Comparison of ENCODE assay signal across 8 cellular contexts in the genomic region with DNA sequence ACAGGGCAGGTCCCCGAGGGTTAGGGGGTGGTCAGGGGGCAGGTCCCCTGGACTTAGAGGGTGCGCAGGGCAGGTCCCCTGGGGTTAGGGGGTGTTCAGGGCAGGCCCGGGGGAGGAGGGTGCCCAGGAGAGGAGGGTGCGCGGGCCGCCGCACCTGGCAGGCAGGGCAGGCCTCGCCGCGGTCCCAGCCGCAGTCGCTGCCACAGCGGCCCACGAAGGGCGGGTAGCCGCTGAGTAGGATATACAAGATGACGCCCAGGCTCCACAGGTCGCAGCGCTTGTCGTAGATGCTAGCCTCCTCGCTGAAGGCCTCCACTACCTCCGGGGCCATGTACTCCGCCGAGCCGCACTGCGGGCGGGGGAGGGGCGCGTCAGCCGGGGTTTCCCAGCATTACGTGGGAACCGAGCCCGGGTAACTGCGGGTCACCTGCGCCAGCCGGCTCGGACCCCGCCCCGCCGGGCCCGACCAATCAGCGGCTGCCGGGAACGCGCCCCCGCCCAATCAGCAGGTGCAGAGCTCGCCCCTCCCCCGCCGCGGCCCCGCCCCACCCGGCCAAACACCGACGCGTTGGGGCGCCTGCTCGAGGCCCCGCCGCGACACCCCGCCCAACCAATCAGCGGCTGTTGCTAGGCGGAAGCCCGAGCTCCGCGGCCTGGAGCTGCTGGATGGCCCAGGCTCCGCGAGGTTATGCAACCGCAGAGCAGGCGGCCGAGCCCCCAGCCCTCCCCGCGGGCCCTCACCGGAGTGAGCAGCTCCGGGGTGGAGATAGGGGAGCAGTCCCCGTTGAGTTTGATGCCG. TPM values are rescaled to one million over a fixed set of nuclear protein-coding genes. Genes with fewer than 3 reads are reported as not detected.
DNase-seq lines count a peak whose midpoint lies in the region; ATAC-seq and TF ChIP-seq lines count a peak whose summit lies in the region.

No MANE protein-coding gene starts in this region.

- H2AFZ ChIP-seq in HCT116 (ENCODE audit: low read depth, low read length, poor library complexity, severe bottlenecking) = no peak overlapping the region
- peak overlapping the region; percentile 66 for H2AFZ ChIP-seq in trophoblast cell (ENCODE audit: insufficient read depth, low read length, poor library complexity)

- H3K27me3 ChIP-seq in HCT116 (ENCODE audit: insufficient read depth, low read length) (no peaks in the 10 kb centered on the region), trophoblast cell (ENCODE audit: insufficient read depth, low read length) (no peaks in the 10 kb centered on the region), thyroid gland (no peaks in the 10 kb centered on the region)

- no peaks in the 10 kb centered on the region for H3K9me2 ChIP-seq in HCT116 (ENCODE audit: insufficient read depth)

- ATAC-seq in HCT116 = peak; percentile 91
- peak; percentile 94 for ATAC-seq in SK-N-SH treated with all-trans-retinoic acid at 6 μM for 48 hours
- peak; percentile 89 for ATAC-seq in Right ventricle myocardium superior (ENCODE audit: poor library complexity)

- intact Hi-C loops in HCT116 (cut with micrococcal nuclease) = no loop called here
- intact Hi-C loops in Right ventricle myocardium superior (cut with DNase I) = no loop called here
- intact Hi-C loops in thyroid gland (cut with DNase I) = no loop called here

- WGBS in trophoblast cell (ENCODE audit: extremely low coverage, insufficient coverage, insufficient read length) = no CpG with 5 or more reads among the region's 77 CpGs
- WGBS in thyroid gland, 2 donors = 61 to 62% methylated on average over 5 to 16 of the region's 77 CpGs

- peak overlapping the region; percentile 88 for H2BK12ac ChIP-seq in trophoblast cell (ENCODE audit: low read length)

- POLR2A ChIA-PET in HCT116 (lab: Charles Lee) = interaction anchor here (0.9 to 4.2 kb wide), 6 partner anchors 10 to 19 kb away, joined by 3 to 39 read pairs (median 6); no protein-coding TSS in a partner anchor

- H3K27ac ChIP-seq in HCT116 (ENCODE audit: low read depth, low read length) (peak overlapping the region; percentile 83), trophoblast cell (ENCODE audit: low read depth, low read length) (peak overlapping the region; percentile 82), thyroid gland (peak overlapping the region; percentile 77 to 100 (median 85))

- H2AK5ac ChIP-seq in trophoblast cell (ENCODE audit: low read length) = peak overlapping the region; percentile 95

- H4K8ac ChIP-seq in trophoblast cell (ENCODE audit: low read depth, low read length) = peak overlapping the region; percentile 94

- no peak for TF ChIP-seq RAD21 in HCT116 (IDR thresholded peaks at IDR 0.05; ENCODE audit: low read depth)

- H3K4me3 ChIP-seq in HCT116 (replicated peaks in 1 of 2; ENCODE audit: low read depth in 1 of 2, low read length in 2 of 2) (peak overlapping the region; percentile 17 to 32), trophoblast cell (ENCODE audit: low read depth, low read length) (peak overlapping the region; percentile 8), thyroid gland (replicated peaks in 1 of 3) (peak overlapping the region in 1 of 3 donors; percentile 19)

- peak overlapping the region; percentile 73 for H2BK120ac ChIP-seq in trophoblast cell (ENCODE audit: insufficient read depth, low read length, poor library complexity)

- H3K9me3 ChIP-seq in HCT116 (ENCODE audit: control insufficient read depth in 1 of 2, insufficient read depth in 1 of 2, low read depth in 1 of 2, low read length in 2 of 2) (no peaks in the 10 kb centered on the region), trophoblast cell (ENCODE audit: insufficient read depth, low read depth, low read length) (peaks cover 1% of the 10 kb centered on the region), thyroid gland (no peaks in the 10 kb centered on the region)

- H3K36me3 ChIP-seq in HCT116 (ENCODE audit: control insufficient read depth in 1 of 2, insufficient read depth in 2 of 2, low read length in 2 of 2) = peaks cover 19 to 39% of the 10 kb centered on the region in 2 experiments; a peak in 3 of 4 replicates
- H3K36me3 ChIP-seq in trophoblast cell (ENCODE audit: control insufficient read depth in 1 of 2, insufficient read depth in 2 of 2, low read length in 2 of 2) = peaks cover 76 to 79% of the 10 kb centered on the region in 2 experiments
- peaks cover 66 to 70% of the 10 kb centered on the region in 2 donors for H3K36me3 ChIP-seq in thyroid gland

- H3K79me2 ChIP-seq in HCT116 (ENCODE audit: insufficient read depth, low read length) (peaks cover 23% of the 10 kb centered on the region; the same call in 1 of the 2 replicates), trophoblast cell (ENCODE audit: control insufficient read depth, insufficient read depth, low read length, poor library complexity) (peaks cover 4% of the 10 kb centered on the region)

- H3K4me1 ChIP-seq in HCT116 (ENCODE audit: control insufficient read depth in 1 of 2, insufficient read depth in 2 of 2, low read length in 2 of 2) = peaks cover 23 to 53% of the 10 kb centered on the region in 2 experiments
- H3K4me1 ChIP-seq in trophoblast cell (ENCODE audit: control insufficient read depth in 1 of 2, insufficient read depth in 2 of 2, low read length in 2 of 2) = peaks cover 13 to 14% of the 10 kb centered on the region in 2 experiments
- peaks cover 51 to 77% of the 10 kb centered on the region in 2 donors for H3K4me1 ChIP-seq in thyroid gland

- peak overlapping the region; percentile 81 for H2BK5ac ChIP-seq in trophoblast cell (ENCODE audit: low read depth, low read length, poor library complexity)

- DNase-seq in ELF-1 (ENCODE audit: low read depth, low spot score) = peak; percentile 95
- peak; percentile 82 for DNase-seq in HCT116 (ENCODE audit: low read depth, low spot score)
- DNase-seq in NCI-H1092 (lab: John Stamatoyannopoulos, UW) = peak; percentile 94
- peak; percentile 99 for DNase-seq in activated naive CD8-positive, alpha-beta T cell treated with anti-CD3 and anti-CD28 coated beads, Interleukin-2, amount 50 U/mL, for 16 hours (ENCODE audit: low read depth, low spot score)
- peak; percentile 98 for DNase-seq in Right ventricle myocardium superior
- DNase-seq in trophoblast cell = peak; percentile 95 to 96
- peak; percentile 96 for DNase-seq in thyroid gland

- H3K18ac ChIP-seq in trophoblast cell (ENCODE audit: low read length) = peak overlapping the region; percentile 85

- no peak for TF ChIP-seq POLR2A in HCT116 (IDR thresholded peaks at IDR 0.05; ENCODE audit: borderline replicate concordance, extremely low read depth, insufficient read depth, insufficient read length)
- no peak for TF ChIP-seq POLR2A in thyroid gland (IDR thresholded peaks at IDR 0.05)

- H3K4me2 ChIP-seq in HCT116 (ENCODE audit: low read length) (peak overlapping the region; percentile 76), trophoblast cell (ENCODE audit: low read length) (peak overlapping the region; percentile 53)

- CTCF ChIA-PET in HCT116 (lab: Charles Lee) = interaction anchor here (1.0 to 1.7 kb wide), 3 partner anchors 9 to 28 kb away, joined by 3 to 7 read pairs (median 4); no protein-coding TSS in a partner anchor

- peak overlapping the region; percentile 98 for H4K91ac ChIP-seq in trophoblast cell (ENCODE audit: low read depth, low read length)

- H3K9ac ChIP-seq in HCT116 (ENCODE audit: low read length) (peak overlapping the region; percentile 69), trophoblast cell (ENCODE audit: low read length) (peak overlapping the region; percentile 42)

- H3K14ac ChIP-seq in trophoblast cell (ENCODE audit: low read length) = peak overlapping the region; percentile 83

- no peak overlapping the region for H3K23ac ChIP-seq in trophoblast cell (ENCODE audit: low read length)

- BruUV-seq in HCT116 (replicated peaks; lab: Mats Ljungman, UMichigan) = no TSS peak

- H4K20me1 ChIP-seq in HCT116 (ENCODE audit: insufficient read depth) = no peaks in the 10 kb centered on the region

- RAD21 ChIA-PET in HCT116 (lab: Charles Lee; ENCODE audit: low non-redundant PET in 1 of 2, low total read pairs in 2 of 2, uncharacterized antibody in 2 of 2, unreplicated experiment in 2 of 2) = interaction anchor here in 1 of 2 experiments (0.6 kb wide), 1 partner anchor 92 kb away, joined by 3 read pairs; no protein-coding TSS in a partner anchor

- TF ChIP-seq CTCF in HCT116 (IDR thresholded peaks at IDR 0.05 in 2 of 3, conservative IDR thresholded peaks at IDR 0.05 in 1 of 3; ENCODE audit: borderline replicate concordance in 1 of 3, insufficient read depth in 1 of 3, low read depth in 2 of 3, low read length in 2 of 3) (no peak), thyroid gland (IDR thresholded peaks at IDR 0.05) (no peak)

- peak overlapping the region; percentile 61 for H3K4ac ChIP-seq in trophoblast cell (ENCODE audit: low read depth, low read length)

- H4K12ac ChIP-seq in trophoblast cell (ENCODE audit: low read depth, low read length) = peak overlapping the region; percentile 71

- peaks cover 13% of the 10 kb centered on the region for H3K79me1 ChIP-seq in trophoblast cell (ENCODE audit: low read length)

TF ChIP-seq in HCT116, 20 proteins besides CTCF, POLR2A, EP300 and RAD21 (continues in another document):
- TF ChIP-seq EZH2phosphoT487 (IDR thresholded peaks at IDR 0.05; ENCODE audit: borderline replicate concordance) = no peak
- TF ChIP-seq, protein P1, sequence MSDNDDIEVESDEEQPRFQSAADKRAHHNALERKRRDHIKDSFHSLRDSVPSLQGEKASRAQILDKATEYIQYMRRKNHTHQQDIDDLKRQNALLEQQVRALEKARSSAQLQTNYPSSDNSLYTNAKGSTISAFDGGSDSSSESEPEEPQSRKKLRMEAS (IDR thresholded peaks at IDR 0.05) = peak; percentile 58; the same call in 1 of the 2 replicates

TF ChIP-seq in SK-N-SH treated with all-trans-retinoic acid at 6 μM for 48 hours, 23 proteins besides CTCF, POLR2A, EP300 and RAD21 (continues in another document):
- no peak for TF ChIP-seq ESRRG (CRISPR knock-in tag; IDR thresholded peaks at IDR 0.05)
- TF ChIP-seq RARB (CRISPR knock-in tag; IDR thresholded peaks at IDR 0.05) = no peak

RNA-seq across cellular contexts. Expression of a gene that starts 9.2 kb away (rescaled TPM):
- total RNA-seq in HCT116 (2021; ENCODE audit: unreplicated experiment) (271 TPM), Right ventricle myocardium superior (238 TPM), thyroid gland (100 to 1,000 TPM; 106 to 161 (median 123) TPM)
- 225 and 297 TPM in 2 replicates for polyA plus RNA-seq in HCT116 (2012)
- 339 and 368 TPM in 2 replicates for polyA plus RNA-seq in trophoblast cell (2013)

RNA-seq across cellular contexts. Expression of a gene that starts 26.4 kb away (rescaled TPM):
- 112 TPM for total RNA-seq in HCT116 (2021; ENCODE audit: unreplicated experiment)
- polyA plus RNA-seq in HCT116 (2012) = 136 and 158 TPM in 2 replicates
- total RNA-seq in Right ventricle myocardium superior = 56.3 TPM
- 43.8 and 44.5 TPM in 2 replicates for polyA plus RNA-seq in trophoblast cell (2013)
- total RNA-seq in thyroid gland = 10 to 100 TPM; 74.8 to 89.9 (median 76.2) TPM

RNA-seq across cellular contexts. Expression of a gene that starts 54.2 kb away (rescaled TPM):
- total RNA-seq in HCT116 (2021; ENCODE audit: unreplicated experiment) (32.1 TPM), Right ventricle myocardium superior (15.6 TPM), thyroid gland (10 to 100 TPM; 18.5 to 40.4 (median 26.6) TPM)
- polyA plus RNA-seq in HCT116 (2012) = 39.3 and 39.8 TPM in 2 replicates
- 34.5 and 34.8 TPM in 2 replicates for polyA plus RNA-seq in trophoblast cell (2013)

RNA-seq across cellular contexts. Expression of a gene that starts 54.8 kb away (rescaled TPM):
- total RNA-seq in HCT116 (2021; ENCODE audit: unreplicated experiment) = 6.1 TPM
- polyA plus RNA-seq in HCT116 (2012) = 6.7 and 12.8 TPM in 2 replicates
- 1.7 TPM for total RNA-seq in Right ventricle myocardium superior
- 1.2 and 1.5 TPM in 2 replicates for polyA plus RNA-seq in trophoblast cell (2013)
- 1 to 10 TPM; 1.1 to 4.2 (median 2.9) TPM for total RNA-seq in thyroid gland
